8 cellular contexts compared by ENCODE assay signal in genomic region chr12:122499991-122500684, GRCh38. TPM values are rescaled to one million over a fixed set of nuclear protein-coding genes. Genes with fewer than 3 reads are reported as not detected.
A peak's percentile ranks its signal among the peaks of the same experiment; 100 is the strongest.
DNase-seq lines count a peak whose midpoint lies in the region; ATAC-seq and TF ChIP-seq lines count a peak whose summit lies in the region.

No MANE protein-coding gene starts in this region.

- DNase-seq in DND-41, result peak; percentile 73
- DNase-seq in GM23338 (ENCODE audit: low spot score), result peak; percentile 60
- DNase-seq in LNCaP clone FGC (ENCODE audit: low read depth), result no peak
- peak; percentile 45 for DNase-seq in SHP77 treated with DMSO at 0.1 percent for 48 hours (lab: John Stamatoyannopoulos, UW)
- DNase-seq in adipocyte (ENCODE audit: low read depth), result peak; percentile 89
- peak; percentile 38 to 73 (median 57) for DNase-seq in heart left ventricle
- peak in 7 of 10 donors; percentile 22 to 80 (median 35) for DNase-seq in posterior cingulate gyrus
- DNase-seq in epidermal melanocyte (ENCODE audit: insufficient read length, low spot score), result no peak

- 0 to 1% (median 0%) methylated on average over 40 to 47 of the region's 47 CpGs for WGBS in heart left ventricle, 4 donors

- H3K27me3 Mint-ChIP-seq in GM23338 (ENCODE audit: insufficient read depth, low read depth, poor library complexity), result peaks cover 11% of the 10 kb centered on the region

- H4K20me1 ChIP-seq in DND-41 (ENCODE audit: insufficient read depth, low read length), result peaks cover 1% of the 10 kb centered on the region; the same call in 1 of the 2 replicates
- H4K20me1 ChIP-seq in GM23338 (replicated peaks; ENCODE audit: insufficient read depth), result peaks cover 6% of the 10 kb centered on the region

- peak overlapping the region; percentile 96 for H3K9ac ChIP-seq in DND-41 (ENCODE audit: low read depth, low read length)
- peak overlapping the region; percentile 99 for H3K9ac ChIP-seq in adipocyte (ENCODE audit: low read length)

- H3K27ac ChIP-seq in DND-41 (ENCODE audit: low read length) (peak overlapping the region; percentile 98), GM23338 (ENCODE audit: low read depth) (peak overlapping the region; percentile 93), heart left ventricle (peak overlapping the region; percentile 84 to 100 (median 96))

- H3K27ac Mint-ChIP-seq in GM23338, result peak overlapping the region; percentile 99

- peaks cover 35% of the 10 kb centered on the region for H3K36me3 ChIP-seq in DND-41 (ENCODE audit: insufficient read depth, low read length)
- H3K36me3 ChIP-seq in GM23338 (ENCODE audit: insufficient read depth), result peaks cover 21% of the 10 kb centered on the region
- H3K36me3 ChIP-seq in adipocyte (ENCODE audit: control insufficient read depth, insufficient read depth, low read length, severe bottlenecking), result peaks cover 40% of the 10 kb centered on the region
- H3K36me3 ChIP-seq in heart left ventricle, result peaks cover 0 to 57% (median 39%) of the 10 kb centered on the region in 9 donors

- no peak for TF ChIP-seq POLR2A in heart left ventricle (IDR thresholded peaks at IDR 0.05)

- H3K79me2 ChIP-seq in DND-41 (ENCODE audit: insufficient read depth, low read length) (peaks cover 55% of the 10 kb centered on the region), GM23338 (replicated peaks; ENCODE audit: insufficient read depth) (peaks cover 49% of the 10 kb centered on the region)

- peak overlapping the region; percentile 93 for H2AFZ ChIP-seq in DND-41 (ENCODE audit: low read depth, low read length)
- H2AFZ ChIP-seq in GM23338, result peak overlapping the region; percentile 33; the same call in 1 of the 2 replicates

- no peaks in the 10 kb centered on the region for H3K9me3 Mint-ChIP-seq in GM23338

- peak overlapping the region; percentile 91 to 92 for H3K4me3 ChIP-seq in DND-41 (ENCODE audit: low read depth in 1 of 2, low read length in 2 of 2)
- peak overlapping the region; percentile 78 for H3K4me3 ChIP-seq in GM23338
- peak overlapping the region; percentile 83 for H3K4me3 ChIP-seq in LNCaP clone FGC (ENCODE audit: low read depth, low read length)
- peak overlapping the region; percentile 93 for H3K4me3 ChIP-seq in adipocyte (ENCODE audit: low read length)
- peak overlapping the region; percentile 17 to 95 (median 78) for H3K4me3 ChIP-seq in heart left ventricle

- peaks cover 20% of the 10 kb centered on the region for H3K4me1 Mint-ChIP-seq in GM23338

- H3K9me3 ChIP-seq in DND-41 (ENCODE audit: insufficient read depth, low read length, severe bottlenecking) (no peaks in the 10 kb centered on the region), adipocyte (ENCODE audit: control insufficient read depth, low read length) (no peaks in the 10 kb centered on the region), heart left ventricle (no peaks in the 10 kb centered on the region)

- TF ChIP-seq CTCF in DND-41 (IDR thresholded peaks at IDR 0.05; ENCODE audit: borderline replicate concordance, extremely low read depth, low read length, poor library complexity, severe bottlenecking), result no peak
- TF ChIP-seq CTCF in GM23338 (conservative IDR thresholded peaks at IDR 0.05; ENCODE audit: low read depth in 2 of 2), result no peak
- TF ChIP-seq CTCF in LNCaP clone FGC (IDR thresholded peaks at IDR 0.05; ENCODE audit: control insufficient read depth, extremely low read depth, insufficient read depth), result no peak
- no peak for TF ChIP-seq CTCF in heart left ventricle (IDR thresholded peaks at IDR 0.05)

- H3K4me3 Mint-ChIP-seq in GM23338, result peak overlapping the region; percentile 98

- H3K4me1 ChIP-seq in DND-41 (ENCODE audit: insufficient read depth, low read length), result peaks cover 45% of the 10 kb centered on the region
- H3K4me1 ChIP-seq in GM23338 (ENCODE audit: insufficient read depth), result peaks cover 5% of the 10 kb centered on the region
- peaks cover 26% of the 10 kb centered on the region for H3K4me1 ChIP-seq in adipocyte (ENCODE audit: control insufficient read depth, insufficient read depth, low read length)
- H3K4me1 ChIP-seq in heart left ventricle, result peaks cover 0 to 36% (median 28%) of the 10 kb centered on the region in 12 donors

- no peaks in the 10 kb centered on the region for H3K9me2 ChIP-seq in GM23338 (ENCODE audit: insufficient read depth)

- H3K27me3 ChIP-seq in DND-41 (ENCODE audit: insufficient read depth, low read length, poor library complexity) (no peaks in the 10 kb centered on the region), GM23338 (ENCODE audit: insufficient read depth) (no peaks in the 10 kb centered on the region), adipocyte (replicated peaks; ENCODE audit: control insufficient read depth, insufficient read depth, low read length) (no peaks in the 10 kb centered on the region), heart left ventricle (no peaks in the 10 kb centered on the region)

- H3K4me2 ChIP-seq in DND-41 (ENCODE audit: insufficient read depth, low read length) (peak overlapping the region; percentile 64), GM23338 (peak overlapping the region; percentile 87)

- peaks cover 29% of the 10 kb centered on the region for H3F3A ChIP-seq in GM23338 (replicated peaks; ENCODE audit: low read depth)

- ATAC-seq in DND-41 (ENCODE audit: insufficient read depth, low read depth), result peak; percentile 25
- ATAC-seq in GM23338, result peak; percentile 48
- ATAC-seq in heart left ventricle, result peak; percentile 43 to 69 (median 59)

- intact Hi-C loops in heart left ventricle (cut with DNase I), result loop anchor here in 5 of 10 donors (1.0 to 5.0 kb wide), 4 partner anchors 25 to 252 kb away; partner anchors contain the start of genes RSRC2 (in 3 of the 5), KNTC1 (in 2 of the 5) and DENR (in 1 of the 5)
- intact Hi-C loops in posterior cingulate gyrus (cut with DNase I), result loop anchor here (2.0 kb wide), 1 partner anchor 77 kb away; the partner anchor contains the start of gene CLIP1

- peaks cover 60% of the 10 kb centered on the region for H3K36me3 Mint-ChIP-seq in GM23338 (ENCODE audit: low read depth)

TF ChIP-seq in GM23338, 12 proteins besides CTCF, POLR2A, EP300 and RAD21:
- TF ChIP-seq ZNF114 (CRISPR knock-in tag; IDR thresholded peaks at IDR 0.05), result no peak
- peak; percentile 65 for TF ChIP-seq CREB1 (CRISPR knock-in tag; IDR thresholded peaks at IDR 0.05; ENCODE audit: low read depth)
TF ChIP-seq in GM23338: peak in this region for 1.

RNA-seq across cellular contexts. Expression of gene ZCCHC8, which starts 0.6 kb away (rescaled TPM):
- total RNA-seq in GM23338 (2014; rRNA removed; shearing (Covaris generic)), result 21.7 and 39.0 TPM in 2 replicates
- 23.9 and 24.8 TPM in 2 replicates for polyA plus RNA-seq in GM23338 (2016; fragmentation: Nextera tagmentation; extraction: Ambion mirVana)
- 10 to 100 TPM in 2 of 9 donors, 1 to 10 TPM in 7; 6.4 to 14.3 (median 8.0) TPM for total RNA-seq in heart left ventricle
- polyA plus RNA-seq in heart left ventricle, result 10 to 100 TPM in 1 of 2 donors, 1 to 10 TPM in 1; 7.1 to 11.0 TPM

RNA-seq across cellular contexts. Expression of gene RSRC2, which starts 26.6 kb away (rescaled TPM):
- 55.4 and 76.3 TPM in 2 replicates for total RNA-seq in GM23338 (2014; rRNA removed; shearing (Covaris generic))
- 161 and 184 TPM in 2 replicates for polyA plus RNA-seq in GM23338 (2016; fragmentation: Nextera tagmentation; extraction: Ambion mirVana)
- total RNA-seq in heart left ventricle, result 10 to 100 TPM; 31.1 to 46.5 (median 35.4) TPM
- polyA plus RNA-seq in heart left ventricle, result 10 to 100 TPM; 34.1 to 34.8 TPM

RNA-seq across cellular contexts. Expression of gene KNTC1, which starts 26.9 kb away (rescaled TPM):
- total RNA-seq in GM23338 (2014; rRNA removed; shearing (Covaris generic)), result 85.2 and 98.0 TPM in 2 replicates
- 47.3 and 55.2 TPM in 2 replicates for polyA plus RNA-seq in GM23338 (2016; fragmentation: Nextera tagmentation; extraction: Ambion mirVana)
- total RNA-seq in heart left ventricle, result 10 to 100 TPM in 1 of 9 donors, 1 to 10 TPM in 8; 2.2 to 10.4 (median 2.9) TPM
- 1 to 10 TPM; 2.1 to 2.5 TPM for polyA plus RNA-seq in heart left ventricle

Comparison
In these comparisons a context has a peak if more than half of its experiments do, and no peak if none do; other contexts are left out.
1. DNase-seq: peak in DND-41 (single experiment), GM23338 (single experiment), SHP77 treated with DMSO at 0.1 percent for 48 hours (single experiment), adipocyte (single experiment), heart left ventricle (5 of 5) and posterior cingulate gyrus (7 of 10); none in LNCaP clone FGC (single experiment) and epidermal melanocyte (single experiment).
2. Peak in every context shown above with its lines, with median percentiles within 50 percentile points of each other: ATAC-seq, H3K27ac ChIP-seq and H3K4me3 ChIP-seq.